ENCODE assay signal across 10 cellular contexts in the genomic region with DNA sequence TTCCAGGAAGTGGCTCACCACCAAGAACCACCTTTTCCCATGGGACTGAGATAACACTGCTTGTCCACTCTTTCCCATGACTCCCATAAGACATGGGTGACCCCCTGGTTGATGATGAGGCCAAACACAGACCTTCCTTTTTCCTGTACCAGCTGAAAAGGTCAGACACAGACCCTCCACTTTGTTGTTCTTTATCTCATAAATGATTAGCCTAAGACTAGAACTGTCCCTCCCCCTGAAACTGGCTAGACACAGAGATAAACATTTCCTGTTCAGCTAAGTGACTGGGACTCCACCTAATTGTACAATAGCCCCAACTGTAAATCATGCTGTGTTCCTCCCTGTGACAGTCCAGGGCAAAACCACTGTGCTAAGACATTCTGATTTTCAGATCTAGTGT. TPM values are rescaled to one million over a fixed set of nuclear protein-coding genes. Genes with fewer than 3 reads are reported as not detected.
DNase-seq lines count a peak whose midpoint lies in the region; ATAC-seq and TF ChIP-seq lines count a peak whose summit lies in the region.
"Had no signal": no experiment of that assay in that cellular context is flagged by ENCODE, and none has a peak within 500 bp of the region (broad histone marks: within the 10 kb centered on the region; RNA-seq: fewer than 3 reads in every experiment).

No MANE protein-coding gene starts in this region.

- DNase-seq in heart right ventricle: peak in 1 of 2 donors; percentile 16
- DNase-seq in Right ventricle myocardium superior: no peak
- DNase-seq in OCI-M1 (lab: John Stamatoyannopoulos, UW): peak; percentile 49
- DNase-seq in upper lobe of right lung: no peak
- DNase-seq in EL: no peak
- no peak for DNase-seq in activated CD4-positive, alpha-beta T cell treated with anti-CD3 and anti-CD28 coated beads for 4 hours
- DNase-seq in chondrocyte (ENCODE audit: low spot score): no peak
- DNase-seq: anterior cingulate cortex, foreskin fibroblast had no signal

- H3K9me3 Mint-ChIP-seq in chondrocyte (ENCODE audit: low read depth): peaks cover 10% of the 10 kb centered on the region

- H3K9me3 ChIP-seq in heart right ventricle (no peaks in the 10 kb centered on the region), upper lobe of right lung (no peaks in the 10 kb centered on the region)

- H3K27ac ChIP-seq in heart right ventricle (no peak overlapping the region), upper lobe of right lung (no peak overlapping the region)

- H3K4me3 ChIP-seq in heart right ventricle (no peak overlapping the region), upper lobe of right lung (no peak overlapping the region)

- H3K4me1 Mint-ChIP-seq in chondrocyte (ENCODE audit: low read depth): no peaks in the 10 kb centered on the region

- TF ChIP-seq CTCF in heart right ventricle (IDR thresholded peaks at IDR 0.05) (no peak), upper lobe of right lung (IDR thresholded peaks at IDR 0.05) (no peak), chondrocyte (IDR thresholded peaks at IDR 0.05) (no peak)

- H3K4me1 ChIP-seq in heart right ventricle (peaks cover 0 to 17% (median 0%) of the 10 kb centered on the region in 9 donors), upper lobe of right lung (no peaks in the 10 kb centered on the region)

- intact Hi-C loops in heart right ventricle (cut with DNase I): no loop called here
- intact Hi-C loops in Right ventricle myocardium superior (cut with DNase I): no loop called here
- intact Hi-C loops in upper lobe of right lung (cut with DNase I): no loop called here

- no peak overlapping the region for H3K27ac Mint-ChIP-seq in chondrocyte (ENCODE audit: unreplicated experiment)

- H3K36me3 ChIP-seq in heart right ventricle (no peaks in the 10 kb centered on the region), upper lobe of right lung (no peaks in the 10 kb centered on the region)

- no peak overlapping the region for H3K4me3 Mint-ChIP-seq in chondrocyte (ENCODE audit: unreplicated experiment)

- H3K36me3 Mint-ChIP-seq in chondrocyte (ENCODE audit: low read depth): no peaks in the 10 kb centered on the region

- H3K27me3 Mint-ChIP-seq in chondrocyte (ENCODE audit: low read depth): peaks cover 5% of the 10 kb centered on the region

- H3K27me3 ChIP-seq in heart right ventricle (peaks cover 0 to 14% (median 3%) of the 10 kb centered on the region in 7 donors), upper lobe of right lung (peaks cover 4% of the 10 kb centered on the region)

- ATAC-seq in heart right ventricle (peak in 6 of 8 donors; percentile 53 to 78 (median 62)), Right ventricle myocardium superior (ENCODE audit: poor library complexity) (no peak), HG02884 (IDR thresholded peaks at IDR 0.05; ENCODE audit: unreplicated experiment) (peak; percentile 57), upper lobe of right lung (peak; percentile 51)

RNA-seq across cellular contexts. Expression of a gene that starts 8.2 kb away (rescaled TPM):
- total RNA-seq in heart right ventricle (under 1 TPM in 6 of 10 donors, not detected in 4; 0.09 to 0.73 (median 0.17) TPM), Right ventricle myocardium superior (0.19 TPM), upper lobe of right lung (2.3 TPM), chondrocyte (not detected in 3 replicates)
- polyA plus RNA-seq in heart right ventricle: under 1 TPM in 1 of 2 donors, not detected in 1; 0.03 TPM
